ENCODE assay signal across 28 cellular contexts in genomic region chr10:121213436-121213835, GRCh38.
"Had no signal": no experiment of that assay in that cellular context is flagged by ENCODE, and none has a peak within 500 bp of the region (broad histone marks: within the 10 kb centered on the region; RNA-seq: fewer than 3 reads in every experiment).

No MANE protein-coding gene starts in this region.

- H3K27me3 ChIP-seq: neural progenitor cell, ovary, spleen, suprapubic skin, testis, tibial artery, transverse colon, upper lobe of right lung, uterus had no signal

- H3K4me1 ChIP-seq: neural progenitor cell, psoas muscle, spleen, transverse colon, upper lobe of right lung, uterus had no signal

- H3K4me3 ChIP-seq: neural progenitor cell, ovary, psoas muscle, skin epidermis, smooth muscle cell, spleen, suprapubic skin, testis, tibial artery, transverse colon, upper lobe of right lung, uterus had no signal

- H3K27ac ChIP-seq: neural progenitor cell, ovary, parathyroid adenoma, psoas muscle, skin epidermis, spleen, suprapubic skin, testis, tibial artery, transverse colon, upper lobe of right lung, uterus had no signal

- H3K4me2 ChIP-seq: neural progenitor cell, smooth muscle cell had no signal

- DNase-seq: natural killer cell; occipital lobe; ovary; posterior cingulate gyrus; psoas muscle; right cardiac atrium; spleen; stimulated activated CD4-positive, alpha-beta T cell treated with anti-CD3 and anti-CD28 coated beads, Interleukin-12 subunit alpha, Interleukin-12 subunit beta, amount 100 ng/mL, for 4 hours; stimulated activated CD4-positive, alpha-beta T cell treated with anti-CD3 and anti-CD28 coated beads, Interleukin-1b, Interleukin-23, amount 100 ng/mL, for 48 hours; stimulated activated CD4-positive, alpha-beta T cell treated with anti-CD3 and anti-CD28 coated beads, Interleukin-4, amount 100 ng/mL, for 1 hour; stimulated activated CD4-positive, alpha-beta T cell treated with anti-CD3 and anti-CD28 coated beads, Interleukin-4, amount 100 ng/mL, for 4 hours; stimulated activated CD8-positive, alpha-beta memory T cell treated with anti-CD3 and anti-CD28 coated beads, Interleukin-4, amount 100 ng/mL, for 48 hours; stimulated activated naive CD4-positive, alpha-beta T cell; stimulated activated naive CD8-positive, alpha-beta T cell treated with anti-CD3 and anti-CD28 coated beads, Interleukin-15, amount 100 ng/mL, for 72 hours; stimulated activated naive CD8-positive, alpha-beta T cell treated with anti-CD3 and anti-CD28 coated beads, Interleukin-15, Interleukin-2, amounts not matched to agents 100 U/mL and 50 U/mL, for 24 hours; substantia nigra; testis; tibial artery; transverse colon; upper lobe of right lung; uterus had no signal

- H3K9me3 ChIP-seq: ovary, psoas muscle, spleen, suprapubic skin, testis, tibial artery, transverse colon, upper lobe of right lung, uterus had no signal

- H3K36me3 ChIP-seq: neural progenitor cell, ovary, spleen, suprapubic skin, tibial artery, transverse colon, upper lobe of right lung, uterus had no signal

- ATAC-seq: natural killer cell; psoas muscle; right cardiac atrium; sciatic nerve; stimulated activated memory B cell treated with anti-CD40 and anti-IgM and Interleukin-4, amounts not matched to agents 10 μg/mL and 1 μg/mL and 100 μg/mL, for 72 hours; stimulated activated naive CD8-positive, alpha-beta T cell treated with anti-CD3 and anti-CD28 coated beads, Interleukin-15, amount 100 ng/mL, for 72 hours; stimulated activated naive CD8-positive, alpha-beta T cell treated with anti-CD3 and anti-CD28 coated beads, Interleukin-15, Interleukin-2, amounts not matched to agents 100 U/mL and 50 U/mL, for 24 hours; upper lobe of right lung had no signal

- H3K9ac ChIP-seq: neural progenitor cell, parathyroid adenoma had no signal

- H3K79me2 ChIP-seq: parathyroid adenoma had no signal

- H2AFZ ChIP-seq: neural progenitor cell, parathyroid adenoma had no signal
